ENCODE assay signal across 11 cellular contexts in genomic region chr16:28534542-28535373, GRCh38. TPM values are rescaled to one million over a fixed set of nuclear protein-coding genes. Genes with fewer than 3 reads are reported as not detected.
A peak's percentile ranks its signal among the peaks of the same experiment; 100 is the strongest.
DNase-seq lines count a peak whose midpoint lies in the region; ATAC-seq and TF ChIP-seq lines count a peak whose summit lies in the region.
"Had no signal": no experiment of that assay in that cellular context is flagged by ENCODE, and none has a peak within 500 bp of the region (broad histone marks: within the 10 kb centered on the region; RNA-seq: fewer than 3 reads in every experiment).

No MANE protein-coding gene starts in this region.

- CTCF ChIA-PET in CD4-positive, alpha-beta T cell (lab: Charles Lee), result no interaction called here
- CTCF ChIA-PET in T-cell (lab: Charles Lee), result no interaction called here

- no peaks in the 10 kb centered on the region for H3K9me3 ChIP-seq in CD4-positive, alpha-beta T cell (ENCODE audit: control insufficient read depth, low read length)

- no peak overlapping the region for H3K27ac ChIP-seq in CD4-positive, alpha-beta T cell (ENCODE audit: low read depth, low read length)

- H3K9me3 Mint-ChIP-seq in CD4-positive, alpha-beta T cell, result peaks cover 2% of the 10 kb centered on the region
- H3K9me3 Mint-ChIP-seq in T-cell, result no peaks in the 10 kb centered on the region

- peak overlapping the region; percentile 57 for H3K4me3 Mint-ChIP-seq in CD4-positive, alpha-beta T cell
- H3K4me3 Mint-ChIP-seq in T-cell, result peak overlapping the region; percentile 44 to 70 (median 55)

- POLR2A ChIA-PET in CD4-positive, alpha-beta T cell (lab: Charles Lee), result interaction anchor here (0.7 to 4.0 kb wide), 12 partner anchors 9 to 258 kb away, joined by 3 to 69 read pairs (median 5); partner anchors contain the start of genes APOBR, CLN3 and SGF29
- POLR2A ChIA-PET in T-cell (lab: Charles Lee), result no interaction called here

- ATAC-seq in CD4-positive, alpha-beta T cell (ENCODE audit: poor library complexity), result peak; percentile 76
- ATAC-seq in T-cell (replicated peaks in 1 of 4) (peak; percentile 75 to 91 (median 82)), left lobe of liver (peak; percentile 30), HG02840 (IDR thresholded peaks at IDR 0.05; ENCODE audit: low FRiP score, unreplicated experiment) (no peak)

- DNase-seq in CD4-positive, alpha-beta T cell, result peak in 1 of 10 experiments; percentile 19
- DNase-seq in T-cell, result peak in 13 of 34 experiments; percentile 6 to 46 (median 13)
- peak; percentile 88 for DNase-seq in left lobe of liver (ENCODE audit: low spot score)
- no peak for DNase-seq in ureter (ENCODE audit: low spot score)
- DNase-seq in activated gamma-delta T cell treated with Interleukin-2 at 50 U/mL for 16 hours, result no peak
- DNase-seq: activated CD4-positive, CD25-positive, alpha-beta regulatory T cell; GOT3; NCI-H1092 treated with DMSO at 0.1 percent for 48 hours had no signal

- no peaks in the 10 kb centered on the region for H3K27me3 ChIP-seq in CD4-positive, alpha-beta T cell (ENCODE audit: control insufficient read depth, insufficient read depth, low read length)

- no peaks in the 10 kb centered on the region for H3K27me3 Mint-ChIP-seq in CD4-positive, alpha-beta T cell
- H3K27me3 Mint-ChIP-seq in T-cell, result no peaks in the 10 kb centered on the region

- H3K36me3 Mint-ChIP-seq in CD4-positive, alpha-beta T cell (ENCODE audit: low read depth), result no peaks in the 10 kb centered on the region
- H3K36me3 Mint-ChIP-seq in T-cell, result no peaks in the 10 kb centered on the region

- no peak for TF ChIP-seq CTCF in CD4-positive, alpha-beta T cell (IDR thresholded peaks at IDR 0.05)

- intact Hi-C loops in CD4-positive, alpha-beta T cell (cut with DNase I, micrococcal nuclease), result loop anchor here in 1 of 2 experiments (5.0 kb wide), 1 partner anchor 37 kb away; no protein-coding TSS in a partner anchor

- H3K27ac Mint-ChIP-seq in CD4-positive, alpha-beta T cell, result peak overlapping the region; percentile 93
- H3K27ac Mint-ChIP-seq in T-cell, result peak overlapping the region; percentile 96

- peaks cover 53% of the 10 kb centered on the region for H3K4me1 Mint-ChIP-seq in CD4-positive, alpha-beta T cell (ENCODE audit: low read depth)
- H3K4me1 Mint-ChIP-seq in T-cell, result peaks cover 42 to 55% (median 50%) of the 10 kb centered on the region in 3 donors

RNA-seq across cellular contexts. Expression of gene NUPR1, which starts 4.0 kb away (rescaled TPM):
- not detected for total RNA-seq in CD4-positive, alpha-beta T cell
- under 1 TPM in 3 of 5 donors, not detected in 2; 0.70 to 0.99 (median 0.98) TPM for total RNA-seq in T-cell
- 92.6 TPM for total RNA-seq in left lobe of liver
- 127 TPM for total RNA-seq in ureter

RNA-seq across cellular contexts. Expression of gene SGF29, which starts 19.0 kb away (rescaled TPM):
- 10 to 100 TPM; 38.9 to 40.3 TPM for total RNA-seq in CD4-positive, alpha-beta T cell
- 10 to 100 TPM; 52.6 to 79.3 (median 74.6) TPM for total RNA-seq in T-cell
- 19.3 TPM for total RNA-seq in left lobe of liver
- total RNA-seq in ureter, result 38.3 TPM

RNA-seq across cellular contexts. Expression of gene IL27, which starts 28.1 kb away (rescaled TPM):
- total RNA-seq in CD4-positive, alpha-beta T cell, result not detected
- total RNA-seq in T-cell (not detected), left lobe of liver (12.9 TPM), ureter (not detected)
- total RNA-seq: Daoy, glomerular endothelial cell had no signal

RNA-seq across cellular contexts. Expression of gene APOBR, which starts 40.3 kb away (rescaled TPM):
- 1 to 10 TPM; 5.6 to 6.1 TPM for total RNA-seq in CD4-positive, alpha-beta T cell
- total RNA-seq in T-cell (10 to 100 TPM in 3 of 5 donors, 1 to 10 TPM in 2; 6.4 to 16.9 (median 10.3) TPM), left lobe of liver (0.58 TPM), ureter (11.0 TPM)
- total RNA-seq: glomerular endothelial cell had no signal

RNA-seq across cellular contexts. Expression of gene CLN3, which starts 42.9 kb away (rescaled TPM):
- 10 to 100 TPM; 42.7 to 46.3 TPM for total RNA-seq in CD4-positive, alpha-beta T cell
- total RNA-seq in T-cell (10 to 100 TPM; 48.4 to 68.6 (median 61.1) TPM), left lobe of liver (17.5 TPM), ureter (47.0 TPM)

Comparison
In these comparisons a context has a peak if more than half of its experiments do, and no peak if none do; other contexts are left out.
1. RNA of gene NUPR1, which starts 4.0 kb away (total RNA-seq): 127 TPM in ureter (single experiment) and 92.6 TPM in left lobe of liver (single experiment); 0.70 to 0.99 TPM in T-cell and not detected in CD4-positive, alpha-beta T cell; every median in the first group is over 10 times any median in the second.
2. RNA of gene IL27, which starts 28.1 kb away (total RNA-seq): 12.9 TPM in left lobe of liver (single experiment); not detected in CD4-positive, alpha-beta T cell, not detected in T-cell and not detected in ureter (single experiment); every median in the first group is over 10 times any median in the second.